Comparison of ENCODE assay signal across 8 cellular contexts in genomic region chr2:45578056-45578843, GRCh38. TPM values are rescaled to one million over a fixed set of nuclear protein-coding genes. Genes with fewer than 3 reads are reported as not detected.
A peak's percentile ranks its signal among the peaks of the same experiment; 100 is the strongest.
DNase-seq lines count a peak whose midpoint lies in the region; ATAC-seq and TF ChIP-seq lines count a peak whose summit lies in the region.

No MANE protein-coding gene starts in this region.

- peak overlapping the region in 3 of 6 donors; percentile 4 to 55 (median 51) for H3K27ac Mint-ChIP-seq in naive B cell

- no peaks in the 10 kb centered on the region for H3K27me3 Mint-ChIP-seq in naive B cell

- H3K4me1 ChIP-seq in ascending aorta (no peaks in the 10 kb centered on the region), vagina (no peaks in the 10 kb centered on the region)

- TF ChIP-seq CTCF in NB4 (IDR thresholded peaks at IDR 0.05; ENCODE audit: low read depth, low read length): peak; percentile 63
- peak in 1 of 3 experiments; percentile 13 for TF ChIP-seq CTCF in ascending aorta (IDR thresholded peaks at IDR 0.05)
- TF ChIP-seq CTCF in vagina (IDR thresholded peaks at IDR 0.05): peak in 1 of 3 experiments; percentile 24

- ATAC-seq in naive B cell (ENCODE audit: low read depth in 2 of 2): peak; percentile 82 to 83

- peaks cover 18 to 33% of the 10 kb centered on the region in 2 donors for H3K36me3 Mint-ChIP-seq in naive B cell

- H3K27me3 ChIP-seq in ascending aorta: no peaks in the 10 kb centered on the region
- no peaks in the 10 kb centered on the region for H3K27me3 ChIP-seq in vagina

- no peak overlapping the region for H3K4me3 Mint-ChIP-seq in naive B cell

- H3K36me3 ChIP-seq in ascending aorta (no peaks in the 10 kb centered on the region), vagina (no peaks in the 10 kb centered on the region)

- no peak overlapping the region for H3K27ac ChIP-seq in ascending aorta
- no peak overlapping the region for H3K27ac ChIP-seq in vagina

- intact Hi-C loops in ascending aorta (cut with DNase I) (no loop called here), vagina (cut with DNase I) (no loop called here)

- TF ChIP-seq POLR2A in NB4 (IDR thresholded peaks at IDR 0.05; ENCODE audit: extremely low read depth, insufficient read length) (no peak), vagina (IDR thresholded peaks at IDR 0.05) (no peak)

- no peaks in the 10 kb centered on the region for H3K9me3 Mint-ChIP-seq in naive B cell

- H3K4me1 Mint-ChIP-seq in naive B cell: peaks cover 0 to 6% (median 3%) of the 10 kb centered on the region in 3 donors

- DNase-seq in NOMO-1 (lab: John Stamatoyannopoulos, UW; ENCODE audit: unreplicated experiment in 2 of 2) (peak; percentile 11 to 57), NOMO-1 treated with dmso at 0.1 percent for 144 hours (lab: John Stamatoyannopoulos, UW; ENCODE audit: unreplicated experiment) (no peak), NB4 (ENCODE audit: low read depth) (peak; percentile 68), astrocyte of the hippocampus (ENCODE audit: low read depth, low spot score) (peak; percentile 23), naive B cell (peak; percentile 17), ascending aorta (ENCODE audit: low spot score in 2 of 2) (no peak), kidney tubule cell (ENCODE audit: low spot score) (no peak), vagina (ENCODE audit: extremely low spot score in 2 of 2) (no peak)

- H3K9me3 ChIP-seq in ascending aorta (no peaks in the 10 kb centered on the region), vagina (no peaks in the 10 kb centered on the region)

- H3K4me3 ChIP-seq in NB4 (ENCODE audit: low read depth, low read length) (no peak overlapping the region), ascending aorta (no peak overlapping the region), vagina (no peak overlapping the region)

RNA-seq across cellular contexts. Expression of gene SRBD1, which starts 32.8 kb away (rescaled TPM):
- polyA plus RNA-seq in naive B cell (ENCODE audit: low read depth in 6 of 6): 10 to 100 TPM; 11.6 to 20.0 (median 15.1) TPM
- total RNA-seq in ascending aorta: 7.6 TPM
- total RNA-seq in vagina: 9.1 TPM

Comparison
In these comparisons a context has a peak if more than half of its experiments do, and no peak if none do; other contexts are left out.
1. DNase-seq: peak in NOMO-1 (2 of 2), NB4 (single experiment), astrocyte of the hippocampus (single experiment) and naive B cell (single experiment); none in NOMO-1 treated with dmso at 0.1 percent for 144 hours (single experiment), ascending aorta (0 of 2), kidney tubule cell (single experiment) and vagina (0 of 2).